Comparison of ENCODE assay signal across 1 cellular context in genomic region chr17:40340327-40340726, GRCh38.
TF ChIP-seq lines count a peak whose summit lies in the region.

No MANE protein-coding gene starts in this region.

TF ChIP-seq in GM23338, 12 proteins besides CTCF, POLR2A, EP300 and RAD21 (continued from another document):
- TF ChIP-seq, protein P1, sequence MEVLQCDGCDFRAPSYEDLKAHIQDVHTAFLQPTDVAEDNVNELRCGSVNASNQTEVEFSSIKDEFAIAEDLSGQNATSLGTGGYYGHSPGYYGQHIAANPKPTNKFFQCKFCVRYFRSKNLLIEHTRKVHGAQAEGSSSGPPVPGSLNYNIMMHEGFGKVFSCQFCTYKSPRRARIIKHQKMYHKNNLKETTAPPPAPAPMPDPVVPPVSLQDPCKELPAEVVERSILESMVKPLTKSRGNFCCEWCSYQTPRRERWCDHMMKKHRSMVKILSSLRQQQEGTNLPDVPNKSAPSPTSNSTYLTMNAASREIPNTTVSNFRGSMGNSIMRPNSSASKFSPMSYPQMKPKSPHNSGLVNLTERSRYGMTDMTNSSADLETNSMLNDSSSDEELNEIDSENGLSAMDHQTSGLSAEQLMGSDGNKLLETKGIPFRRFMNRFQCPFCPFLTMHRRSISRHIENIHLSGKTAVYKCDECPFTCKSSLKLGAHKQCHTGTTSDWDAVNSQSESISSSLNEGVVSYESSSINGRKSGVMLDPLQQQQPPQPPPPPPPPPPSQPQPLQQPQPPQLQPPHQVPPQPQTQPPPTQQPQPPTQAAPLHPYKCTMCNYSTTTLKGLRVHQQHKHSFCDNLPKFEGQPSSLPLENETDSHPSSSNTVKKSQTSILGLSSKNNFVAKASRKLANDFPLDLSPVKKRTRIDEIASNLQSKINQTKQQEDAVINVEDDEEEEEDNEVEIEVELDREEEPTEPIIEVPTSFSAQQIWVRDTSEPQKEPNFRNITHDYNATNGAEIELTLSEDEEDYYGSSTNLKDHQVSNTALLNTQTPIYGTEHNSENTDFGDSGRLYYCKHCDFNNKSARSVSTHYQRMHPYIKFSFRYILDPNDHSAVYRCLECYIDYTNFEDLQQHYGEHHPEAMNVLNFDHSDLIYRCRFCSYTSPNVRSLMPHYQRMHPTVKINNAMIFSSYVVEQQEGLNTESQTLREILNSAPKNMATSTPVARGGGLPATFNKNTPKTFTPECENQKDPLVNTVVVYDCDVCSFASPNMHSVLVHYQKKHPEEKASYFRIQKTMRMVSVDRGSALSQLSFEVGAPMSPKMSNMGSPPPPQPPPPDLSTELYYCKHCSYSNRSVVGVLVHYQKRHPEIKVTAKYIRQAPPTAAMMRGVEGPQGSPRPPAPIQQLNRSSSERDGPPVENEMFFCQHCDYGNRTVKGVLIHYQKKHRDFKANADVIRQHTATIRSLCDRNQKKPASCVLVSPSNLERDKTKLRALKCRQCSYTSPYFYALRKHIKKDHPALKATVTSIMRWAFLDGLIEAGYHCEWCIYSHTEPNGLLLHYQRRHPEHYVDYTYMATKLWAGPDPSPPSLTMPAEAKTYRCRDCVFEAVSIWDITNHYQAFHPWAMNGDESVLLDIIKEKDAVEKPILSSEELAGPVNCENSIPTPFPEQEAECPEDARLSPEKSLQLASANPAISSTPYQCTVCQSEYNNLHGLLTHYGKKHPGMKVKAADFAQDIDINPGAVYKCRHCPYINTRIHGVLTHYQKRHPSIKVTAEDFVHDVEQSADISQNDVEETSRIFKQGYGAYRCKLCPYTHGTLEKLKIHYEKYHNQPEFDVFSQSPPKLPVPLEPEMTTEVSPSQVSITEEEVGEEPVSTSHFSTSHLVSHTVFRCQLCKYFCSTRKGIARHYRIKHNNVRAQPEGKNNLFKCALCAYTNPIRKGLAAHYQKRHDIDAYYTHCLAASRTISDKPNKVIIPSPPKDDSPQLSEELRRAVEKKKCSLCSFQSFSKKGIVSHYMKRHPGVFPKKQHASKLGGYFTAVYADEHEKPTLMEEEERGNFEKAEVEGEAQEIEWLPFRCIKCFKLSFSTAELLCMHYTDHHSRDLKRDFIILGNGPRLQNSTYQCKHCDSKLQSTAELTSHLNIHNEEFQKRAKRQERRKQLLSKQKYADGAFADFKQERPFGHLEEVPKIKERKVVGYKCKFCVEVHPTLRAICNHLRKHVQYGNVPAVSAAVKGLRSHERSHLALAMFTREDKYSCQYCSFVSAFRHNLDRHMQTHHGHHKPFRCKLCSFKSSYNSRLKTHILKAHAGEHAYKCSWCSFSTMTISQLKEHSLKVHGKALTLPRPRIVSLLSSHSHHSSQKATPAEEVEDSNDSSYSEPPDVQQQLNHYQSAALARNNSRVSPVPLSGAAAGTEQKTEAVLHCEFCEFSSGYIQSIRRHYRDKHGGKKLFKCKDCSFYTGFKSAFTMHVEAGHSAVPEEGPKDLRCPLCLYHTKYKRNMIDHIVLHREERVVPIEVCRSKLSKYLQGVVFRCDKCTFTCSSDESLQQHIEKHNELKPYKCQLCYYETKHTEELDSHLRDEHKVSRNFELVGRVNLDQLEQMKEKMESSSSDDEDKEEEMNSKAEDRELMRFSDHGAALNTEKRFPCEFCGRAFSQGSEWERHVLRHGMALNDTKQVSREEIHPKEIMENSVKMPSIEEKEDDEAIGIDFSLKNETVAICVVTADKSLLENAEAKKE (CRISPR knock-in tag; IDR thresholded peaks at IDR 0.05), result no peak
- TF ChIP-seq EZH2phosphoT487 (IDR thresholded peaks at IDR 0.05; ENCODE audit: unreplicated experiment) (no peak), NANOG (IDR thresholded peaks at IDR 0.05; ENCODE audit: borderline replicate concordance) (no peak), EZH2 (IDR thresholded peaks at IDR 0.05; ENCODE audit: low read depth, unreplicated experiment) (no peak), JUNB (IDR thresholded peaks at IDR 0.05; ENCODE audit: unreplicated experiment) (no peak), POLR2AphosphoS5 (IDR thresholded peaks at IDR 0.05; ENCODE audit: low read depth) (no peak), STAT1 (IDR thresholded peaks at IDR 0.05; ENCODE audit: unreplicated experiment) (no peak)
- TF ChIP-seq, protein P2, sequence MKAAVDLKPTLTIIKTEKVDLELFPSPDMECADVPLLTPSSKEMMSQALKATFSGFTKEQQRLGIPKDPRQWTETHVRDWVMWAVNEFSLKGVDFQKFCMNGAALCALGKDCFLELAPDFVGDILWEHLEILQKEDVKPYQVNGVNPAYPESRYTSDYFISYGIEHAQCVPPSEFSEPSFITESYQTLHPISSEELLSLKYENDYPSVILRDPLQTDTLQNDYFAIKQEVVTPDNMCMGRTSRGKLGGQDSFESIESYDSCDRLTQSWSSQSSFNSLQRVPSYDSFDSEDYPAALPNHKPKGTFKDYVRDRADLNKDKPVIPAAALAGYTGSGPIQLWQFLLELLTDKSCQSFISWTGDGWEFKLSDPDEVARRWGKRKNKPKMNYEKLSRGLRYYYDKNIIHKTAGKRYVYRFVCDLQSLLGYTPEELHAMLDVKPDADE (IDR thresholded peaks at IDR 0.05), result no peak
- TF ChIP-seq, protein P3, sequence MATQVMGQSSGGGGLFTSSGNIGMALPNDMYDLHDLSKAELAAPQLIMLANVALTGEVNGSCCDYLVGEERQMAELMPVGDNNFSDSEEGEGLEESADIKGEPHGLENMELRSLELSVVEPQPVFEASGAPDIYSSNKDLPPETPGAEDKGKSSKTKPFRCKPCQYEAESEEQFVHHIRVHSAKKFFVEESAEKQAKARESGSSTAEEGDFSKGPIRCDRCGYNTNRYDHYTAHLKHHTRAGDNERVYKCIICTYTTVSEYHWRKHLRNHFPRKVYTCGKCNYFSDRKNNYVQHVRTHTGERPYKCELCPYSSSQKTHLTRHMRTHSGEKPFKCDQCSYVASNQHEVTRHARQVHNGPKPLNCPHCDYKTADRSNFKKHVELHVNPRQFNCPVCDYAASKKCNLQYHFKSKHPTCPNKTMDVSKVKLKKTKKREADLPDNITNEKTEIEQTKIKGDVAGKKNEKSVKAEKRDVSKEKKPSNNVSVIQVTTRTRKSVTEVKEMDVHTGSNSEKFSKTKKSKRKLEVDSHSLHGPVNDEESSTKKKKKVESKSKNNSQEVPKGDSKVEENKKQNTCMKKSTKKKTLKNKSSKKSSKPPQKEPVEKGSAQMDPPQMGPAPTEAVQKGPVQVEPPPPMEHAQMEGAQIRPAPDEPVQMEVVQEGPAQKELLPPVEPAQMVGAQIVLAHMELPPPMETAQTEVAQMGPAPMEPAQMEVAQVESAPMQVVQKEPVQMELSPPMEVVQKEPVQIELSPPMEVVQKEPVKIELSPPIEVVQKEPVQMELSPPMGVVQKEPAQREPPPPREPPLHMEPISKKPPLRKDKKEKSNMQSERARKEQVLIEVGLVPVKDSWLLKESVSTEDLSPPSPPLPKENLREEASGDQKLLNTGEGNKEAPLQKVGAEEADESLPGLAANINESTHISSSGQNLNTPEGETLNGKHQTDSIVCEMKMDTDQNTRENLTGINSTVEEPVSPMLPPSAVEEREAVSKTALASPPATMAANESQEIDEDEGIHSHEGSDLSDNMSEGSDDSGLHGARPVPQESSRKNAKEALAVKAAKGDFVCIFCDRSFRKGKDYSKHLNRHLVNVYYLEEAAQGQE (IDR thresholded peaks at IDR 0.05; ENCODE audit: unreplicated experiment), result no peak
